ENCODE assay signal across 8 cellular contexts in genomic region chr17:7260601-7261376, GRCh38. TPM values are rescaled to one million over a fixed set of nuclear protein-coding genes. Genes with fewer than 3 reads are reported as not detected.
DNase-seq lines count a peak whose midpoint lies in the region; ATAC-seq and TF ChIP-seq lines count a peak whose summit lies in the region.

No MANE protein-coding gene starts in this region.

- TF ChIP-seq CTCF in fibroblast of pulmonary artery (IDR thresholded peaks at IDR 0.05; ENCODE audit: low read length, missing control alignments) (no peak), osteoblast (IDR thresholded peaks at IDR 0.05; ENCODE audit: extremely low read depth, low read depth, low read length) (no peak)

- H3K36me3 ChIP-seq in osteoblast (ENCODE audit: insufficient read depth, low read length): peaks cover 25% of the 10 kb centered on the region

- H3K4me1 ChIP-seq in osteoblast (ENCODE audit: insufficient read depth, low read length): peaks cover 19% of the 10 kb centered on the region

- H3K4me2 ChIP-seq in osteoblast (ENCODE audit: insufficient read depth, low read length): peak overlapping the region; percentile 77

- no peak overlapping the region for H3K27ac ChIP-seq in osteoblast (ENCODE audit: low read depth, low read length)

- peaks cover 15% of the 10 kb centered on the region for H3K27me3 ChIP-seq in osteoblast (ENCODE audit: insufficient read depth, low read length)

- H3K27me3 Mint-ChIP-seq in activated T-cell treated with anti-CD3 and anti-CD28 coated beads, Interleukin-2, amount 50 U/mL, for 4 hours (ENCODE audit: low read depth): peaks cover 20% of the 10 kb centered on the region
- H3K27me3 Mint-ChIP-seq in activated CD4-positive, alpha-beta T cell treated with anti-CD3 and anti-CD28 coated beads, Interleukin-2, amount 10 ng/mL, durations not matched to agents 7 days and 5 days: peaks cover 27% of the 10 kb centered on the region

- peak overlapping the region; percentile 40 for H3K4me3 ChIP-seq in fibroblast of pulmonary artery (replicated peaks; ENCODE audit: low read depth, low read length)
- peak overlapping the region; percentile 67 for H3K4me3 ChIP-seq in osteoblast (ENCODE audit: insufficient read depth, low read length)

- H3K9me3 ChIP-seq in osteoblast (ENCODE audit: low read depth, low read length): no peaks in the 10 kb centered on the region

- DNase-seq in activated T-cell treated with anti-CD3 and anti-CD28 coated beads, Interleukin-2, amount 50 U/mL, for 4 hours: no peak
- DNase-seq in activated T-cell treated with anti-CD3 and anti-CD28 coated beads for 4 hours (no peak), fibroblast of pulmonary artery (ENCODE audit: low read depth) (no peak), osteoblast (ENCODE audit: insufficient read length, low spot score, missing footprints) (peak; percentile 90), NCI-H774 (lab: John Stamatoyannopoulos, UW) (no peak), NCI-H187 treated with DMSO at 0.1 percent for 48 hours (lab: John Stamatoyannopoulos, UW) (no peak)
- DNase-seq in activated CD4-positive, alpha-beta T cell treated with anti-CD3 and anti-CD28 coated beads, Interleukin-2, amount 10 ng/mL, durations not matched to agents 7 days and 5 days: peak; percentile 39

- H4K20me1 ChIP-seq in osteoblast (ENCODE audit: insufficient read depth, low read length): no peaks in the 10 kb centered on the region

- CTCF ChIA-PET in activated CD4-positive, alpha-beta T cell treated with anti-CD3 and anti-CD28 coated beads, Interleukin-2, amount 10 ng/mL, durations not matched to agents 7 days and 5 days (lab: Charles Lee): no interaction called here

- POLR2A ChIA-PET in activated CD4-positive, alpha-beta T cell treated with anti-CD3 and anti-CD28 coated beads, Interleukin-2, amount 10 ng/mL, durations not matched to agents 7 days and 5 days (lab: Charles Lee): no interaction called here

- no peaks in the 10 kb centered on the region for H3K79me2 ChIP-seq in osteoblast (ENCODE audit: insufficient read depth, low read length)

- no peaks in the 10 kb centered on the region for H3K9me3 Mint-ChIP-seq in activated T-cell treated with anti-CD3 and anti-CD28 coated beads, Interleukin-2, amount 50 U/mL, for 4 hours
- H3K9me3 Mint-ChIP-seq in activated CD4-positive, alpha-beta T cell treated with anti-CD3 and anti-CD28 coated beads, Interleukin-2, amount 10 ng/mL, durations not matched to agents 7 days and 5 days: no peaks in the 10 kb centered on the region

- peak overlapping the region; percentile 51 for H2AFZ ChIP-seq in osteoblast (ENCODE audit: low read length)

- H3K27ac Mint-ChIP-seq in activated CD4-positive, alpha-beta T cell treated with anti-CD3 and anti-CD28 coated beads, Interleukin-2, amount 10 ng/mL, durations not matched to agents 7 days and 5 days: peak overlapping the region; percentile 31

- H3K4me3 Mint-ChIP-seq in activated T-cell treated with anti-CD3 and anti-CD28 coated beads, Interleukin-2, amount 50 U/mL, for 4 hours: peak overlapping the region; percentile 54
- H3K4me3 Mint-ChIP-seq in activated CD4-positive, alpha-beta T cell treated with anti-CD3 and anti-CD28 coated beads, Interleukin-2, amount 10 ng/mL, durations not matched to agents 7 days and 5 days: peak overlapping the region; percentile 41

- ATAC-seq in activated T-cell treated with anti-CD3 and anti-CD28 coated beads, Interleukin-2, amount 50 U/mL, for 4 hours: peak; percentile 50 to 53
- no peak for ATAC-seq in GM19023 (IDR thresholded peaks at IDR 0.05; ENCODE audit: unreplicated experiment)

- H3K36me3 Mint-ChIP-seq in activated T-cell treated with anti-CD3 and anti-CD28 coated beads, Interleukin-2, amount 50 U/mL, for 4 hours (ENCODE audit: insufficient read depth): peaks cover 7% of the 10 kb centered on the region
- H3K36me3 Mint-ChIP-seq in activated CD4-positive, alpha-beta T cell treated with anti-CD3 and anti-CD28 coated beads, Interleukin-2, amount 10 ng/mL, durations not matched to agents 7 days and 5 days (ENCODE audit: low read depth): peaks cover 13% of the 10 kb centered on the region

- H3K4me1 Mint-ChIP-seq in activated T-cell treated with anti-CD3 and anti-CD28 coated beads, Interleukin-2, amount 50 U/mL, for 4 hours (ENCODE audit: low read depth): peaks cover 26% of the 10 kb centered on the region
- peaks cover 33% of the 10 kb centered on the region for H3K4me1 Mint-ChIP-seq in activated CD4-positive, alpha-beta T cell treated with anti-CD3 and anti-CD28 coated beads, Interleukin-2, amount 10 ng/mL, durations not matched to agents 7 days and 5 days

RNA-seq across cellular contexts. Expression of gene CLDN7, which starts 1.5 kb away (rescaled TPM):
- total RNA-seq in activated T-cell treated with anti-CD3 and anti-CD28 coated beads, Interleukin-2, amount 50 U/mL, for 4 hours: 1 to 10 TPM in 2 of 3 donors, under 1 TPM in 1; 0.65 to 1.8 (median 1.7) TPM
- under 1 TPM in 1 of 2 experiments, not detected in 1; 0.29 TPM for total RNA-seq in activated CD4-positive, alpha-beta T cell treated with anti-CD3 and anti-CD28 coated beads, Interleukin-2, amount 10 ng/mL, durations not matched to agents 7 days and 5 days
- 0.36 and 1.8 TPM in 2 replicates for total RNA-seq in osteoblast

RNA-seq across cellular contexts. Expression of gene ELP5, which starts 8.8 kb away (rescaled TPM):
- total RNA-seq in activated T-cell treated with anti-CD3 and anti-CD28 coated beads, Interleukin-2, amount 50 U/mL, for 4 hours: 100 to 1,000 TPM; 107 to 138 (median 117) TPM
- 10 to 100 TPM; 41.7 to 42.4 TPM for total RNA-seq in activated CD4-positive, alpha-beta T cell treated with anti-CD3 and anti-CD28 coated beads, Interleukin-2, amount 10 ng/mL, durations not matched to agents 7 days and 5 days
- total RNA-seq in osteoblast: 21.7 and 26.2 TPM in 2 replicates

RNA-seq across cellular contexts. Expression of gene CTDNEP1, which starts 9.3 kb away (rescaled TPM):
- total RNA-seq in activated T-cell treated with anti-CD3 and anti-CD28 coated beads, Interleukin-2, amount 50 U/mL, for 4 hours: 100 to 1,000 TPM; 190 to 210 (median 196) TPM
- total RNA-seq in activated CD4-positive, alpha-beta T cell treated with anti-CD3 and anti-CD28 coated beads, Interleukin-2, amount 10 ng/mL, durations not matched to agents 7 days and 5 days: 100 to 1,000 TPM; 168 to 183 TPM
- total RNA-seq in osteoblast: 29.8 and 31.8 TPM in 2 replicates

RNA-seq across cellular contexts. Expression of gene GABARAP, which starts 18.5 kb away (rescaled TPM):
- total RNA-seq in activated T-cell treated with anti-CD3 and anti-CD28 coated beads, Interleukin-2, amount 50 U/mL, for 4 hours: 100 to 1,000 TPM; 114 to 136 (median 133) TPM
- total RNA-seq in activated CD4-positive, alpha-beta T cell treated with anti-CD3 and anti-CD28 coated beads, Interleukin-2, amount 10 ng/mL, durations not matched to agents 7 days and 5 days: 100 to 1,000 TPM; 256 to 279 TPM
- total RNA-seq in osteoblast: 396 and 422 TPM in 2 replicates

RNA-seq across cellular contexts. Expression of gene SLC2A4, which starts 20.7 kb away (rescaled TPM):
- under 1 TPM; 0.16 to 0.58 (median 0.24) TPM for total RNA-seq in activated T-cell treated with anti-CD3 and anti-CD28 coated beads, Interleukin-2, amount 50 U/mL, for 4 hours
- total RNA-seq in activated CD4-positive, alpha-beta T cell treated with anti-CD3 and anti-CD28 coated beads, Interleukin-2, amount 10 ng/mL, durations not matched to agents 7 days and 5 days: not detected
- under 0.01 and 0.29 TPM in 2 replicates for total RNA-seq in osteoblast

Comparison
In these comparisons a context has a peak if more than half of its experiments do, and no peak if none do; other contexts are left out.
1. DNase-seq: peak in activated CD4-positive, alpha-beta T cell treated with anti-CD3 and anti-CD28 coated beads, Interleukin-2, amount 10 ng/mL, durations not matched to agents 7 days and 5 days (single experiment) and osteoblast (single experiment); none in activated T-cell treated with anti-CD3 and anti-CD28 coated beads, Interleukin-2, amount 50 U/mL, for 4 hours (single experiment), activated T-cell treated with anti-CD3 and anti-CD28 coated beads for 4 hours (single experiment), fibroblast of pulmonary artery (single experiment), NCI-H774 (single experiment) and NCI-H187 treated with DMSO at 0.1 percent for 48 hours (single experiment).